11 cellular contexts compared by ENCODE assay signal in the genomic region with DNA sequence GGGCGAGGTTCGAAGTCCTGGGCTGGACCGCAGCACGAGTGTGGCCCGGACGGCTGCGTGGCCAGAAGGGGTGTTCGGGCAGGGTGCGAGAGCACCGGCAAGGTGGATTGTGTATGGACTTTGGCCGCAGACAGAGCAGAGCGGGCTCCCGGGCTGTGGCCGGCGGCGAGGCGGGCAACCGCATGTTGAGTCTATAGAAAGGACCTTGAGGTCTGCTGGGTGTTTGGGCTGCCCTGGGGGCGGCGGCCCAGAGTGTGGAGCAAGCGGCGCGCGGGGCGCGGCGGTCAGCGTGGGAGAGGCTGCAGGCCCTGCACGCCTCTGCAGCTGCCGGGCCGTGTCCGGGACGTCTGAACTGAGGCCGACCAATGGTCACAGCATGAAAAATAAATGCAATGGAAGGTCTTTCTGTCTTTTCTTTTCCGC. TPM values are rescaled to one million over a fixed set of nuclear protein-coding genes. Genes with fewer than 3 reads are reported as not detected.
DNase-seq lines count a peak whose midpoint lies in the region; ATAC-seq, FAIRE-seq and TF ChIP-seq lines count a peak whose summit lies in the region.
"Had no signal": no experiment of that assay in that cellular context is flagged by ENCODE, and none has a peak within 500 bp of the region (broad histone marks: within the 10 kb centered on the region; RNA-seq: fewer than 3 reads in every experiment).

No MANE protein-coding gene starts in this region.

- H3K9me3 ChIP-seq in Caco-2 (no peaks in the 10 kb centered on the region), Panc1 (ENCODE audit: control insufficient read depth, insufficient read depth, low read depth, low read length) (no peaks in the 10 kb centered on the region), pancreas (no peaks in the 10 kb centered on the region)

- BruUV-seq in Caco-2 (replicated peaks; lab: Mats Ljungman, UMichigan) (no TSS peak), Panc1 (replicated peaks; lab: Mats Ljungman, UMichigan) (TSS peak; percentile 8)

- WGBS in pancreas, 2 donors, result 2 to 4% methylated on average over 35 of the region's 35 CpGs

- H3K4me3 ChIP-seq in Caco-2 (ENCODE audit: low read depth, low read length), result peak overlapping the region; percentile 63
- peak overlapping the region; percentile 66 to 67 for H3K4me3 ChIP-seq in Panc1 (ENCODE audit: low read depth in 2 of 2, low read length in 2 of 2)
- peak overlapping the region; percentile 49 for H3K4me3 ChIP-seq in fibroblast of mammary gland (ENCODE audit: control insufficient read depth, low read depth, low read length)
- H3K4me3 ChIP-seq in pancreas, result peak overlapping the region in 2 of 4 donors; percentile 10 to 43

- CTCF ChIA-PET in Caco-2 (lab: Charles Lee), result interaction anchor here (1.1 to 1.8 kb wide), 2 partner anchors 9 kb away, joined by 4 to 9 read pairs; partner anchors contain the start of gene HOXC10
- CTCF ChIA-PET in Panc1 (lab: Charles Lee), result no interaction called here

- peak overlapping the region; percentile 97 for H3K27ac Mint-ChIP-seq in Caco-2 (ENCODE audit: unreplicated experiment)
- no peak overlapping the region for H3K27ac Mint-ChIP-seq in CD14-positive monocyte

- in situ Hi-C loops in Panc1 (cut with HindIII; ENCODE audit: low pct_unique_long_range_greater_than_20kb, low sequenced_read_pairs), result no loop called here

- peak overlapping the region; percentile 99 for H3K27ac ChIP-seq in Panc1 (ENCODE audit: low read length)
- H3K27ac ChIP-seq in pancreas, result no peak overlapping the region

- intact Hi-C loops in Caco-2 (cut with micrococcal nuclease; ENCODE audit: unreplicated experiment) (no loop called here), Panc1 (cut with micrococcal nuclease; ENCODE audit: unreplicated experiment) (loop anchor here (10.0 kb wide), 1 partner anchor 609 kb away; the partner anchor contains the start of gene SP1), pancreas (cut with DNase I) (no loop called here), CD14-positive monocyte (cut with micrococcal nuclease) (no loop called here)

- H3K9me3 Mint-ChIP-seq in Caco-2 (ENCODE audit: unreplicated experiment) (no peaks in the 10 kb centered on the region), CD14-positive monocyte (peaks cover 2 to 64% (median 34%) of the 10 kb centered on the region in 7 donors)

- no peak for FAIRE-seq in pancreas (lab: Jason Lieb, UNC)

- H3K4me1 ChIP-seq in Caco-2, result peaks cover 11% of the 10 kb centered on the region
- peaks cover 11% of the 10 kb centered on the region for H3K4me1 ChIP-seq in Panc1 (ENCODE audit: control insufficient read depth, insufficient read depth, low read length)
- peaks cover 0 to 16% (median 15%) of the 10 kb centered on the region in 3 donors for H3K4me1 ChIP-seq in pancreas

- H3K36me3 Mint-ChIP-seq in Caco-2 (ENCODE audit: insufficient read depth, unreplicated experiment), result peaks cover 14% of the 10 kb centered on the region
- H3K36me3 Mint-ChIP-seq in CD14-positive monocyte, result peaks cover 3 to 26% of the 10 kb centered on the region in 2 donors

- POLR2A ChIA-PET in Caco-2 (lab: Charles Lee) (no interaction called here), Panc1 (lab: Charles Lee) (interaction anchor here (0.6 to 1.4 kb wide), 2 partner anchors 9 to 12 kb away, joined by 5 to 16 read pairs; partner anchors contain the start of gene HOXC10)

- H3K4me3 Mint-ChIP-seq in Caco-2 (ENCODE audit: unreplicated experiment) (peak overlapping the region; percentile 89), CD14-positive monocyte (peak overlapping the region in 1 of 2 donors; percentile 85)

- peak; percentile 13 for ATAC-seq in Panc1
- ATAC-seq in pancreas, result peak; percentile 35 to 69 (median 59)

- H3K27me3 Mint-ChIP-seq in Caco-2 (ENCODE audit: insufficient read depth, unreplicated experiment) (no peaks in the 10 kb centered on the region), CD14-positive monocyte (ENCODE audit: low read depth in 3 of 3) (peaks cover 99 to 100% (median 100%) of the 10 kb centered on the region in 3 donors)

- no peaks in the 10 kb centered on the region for H3K36me3 ChIP-seq in Caco-2 (ENCODE audit: control insufficient read depth, insufficient read depth, low read length)
- no peaks in the 10 kb centered on the region; the same call in 1 of the 2 replicates for H3K36me3 ChIP-seq in Panc1 (ENCODE audit: control insufficient read depth, insufficient read depth, low read length)
- no peaks in the 10 kb centered on the region for H3K36me3 ChIP-seq in pancreas

- no peaks in the 10 kb centered on the region for H3K27me3 ChIP-seq in Caco-2 (replicated peaks; ENCODE audit: control insufficient read depth, insufficient read depth, low read length)
- no peaks in the 10 kb centered on the region for H3K27me3 ChIP-seq in Panc1 (ENCODE audit: control insufficient read depth, insufficient read depth, low read length)
- peaks cover 0 to 82% (median 11%) of the 10 kb centered on the region in 4 donors for H3K27me3 ChIP-seq in pancreas

- H3K4me1 Mint-ChIP-seq in Caco-2 (ENCODE audit: low read depth, unreplicated experiment) (peaks cover 15% of the 10 kb centered on the region), CD14-positive monocyte (peaks cover 32% of the 10 kb centered on the region)

- TF ChIP-seq CTCF in Caco-2 (IDR thresholded peaks at IDR 0.05; ENCODE audit: insufficient read depth in 1 of 2, low read depth in 1 of 2, low read length in 1 of 2, severe bottlenecking in 1 of 2, unreplicated experiment in 1 of 2) (no peak), Panc1 (IDR thresholded peaks at IDR 0.05) (no peak), fibroblast of mammary gland (conservative IDR thresholded peaks at IDR 0.05; ENCODE audit: control insufficient read depth, insufficient read depth, low read depth, low read length) (no peak), pancreas (IDR thresholded peaks at IDR 0.05) (no peak), CD14-positive monocyte (IDR thresholded peaks at IDR 0.05) (no peak)

- DNase-seq in Caco-2 (peak; percentile 64 to 67), Panc1 (ENCODE audit: low read depth, low spot score) (no peak), fibroblast of mammary gland (ENCODE audit: low read depth) (no peak), pancreas (peak in 1 of 6 donors; percentile 71), CD14-positive monocyte (ENCODE audit: low spot score) (no peak), NCI-H146 treated with DMSO at 0.1 percent for 48 hours (lab: John Stamatoyannopoulos, UW; ENCODE audit: unreplicated experiment) (no peak), NCI-H128 (lab: John Stamatoyannopoulos, UW; ENCODE audit: unreplicated experiment) (no peak), HT-29 (ENCODE audit: low spot score) (no peak)
- DNase-seq: NCI-H2081; Right ventricle myocardium superior; stimulated activated naive CD4-positive, alpha-beta T cell had no signal

RNA-seq across cellular contexts. Expression of gene HOXC9, which starts 5.7 kb away (rescaled TPM):
- 2.9 and 3.1 TPM in 2 replicates for total RNA-seq in Caco-2 (2022)
- 37.2 TPM for total RNA-seq in Panc1 (2021; ENCODE audit: unreplicated experiment)
- polyA plus RNA-seq in Panc1 (2012; ENCODE audit: insufficient read length), result 41.2 TPM
- under 1 TPM in 1 of 6 donors, not detected in 5; 0.19 TPM for total RNA-seq in pancreas
- polyA plus RNA-seq in pancreas, result under 1 TPM; 0.26 to 0.27 TPM
- not detected for polyA plus RNA-seq in CD14-positive monocyte
- total RNA-seq in HT-29 (2014; rRNA removed; shearing (Covaris generic)), result 0.23 and 0.76 TPM in 2 replicates
- total RNA-seq: Right ventricle myocardium superior had no signal

RNA-seq across cellular contexts. Expression of gene HOXC10, which starts 9.3 kb away (rescaled TPM):
- 4.0 and 4.5 TPM in 2 replicates for total RNA-seq in Caco-2 (2022)
- 154 TPM for total RNA-seq in Panc1 (2021; ENCODE audit: unreplicated experiment)
- 178 TPM for polyA plus RNA-seq in Panc1 (2012; ENCODE audit: insufficient read length)
- total RNA-seq in pancreas, result under 1 TPM in 1 of 6 donors, not detected in 5; 0.08 TPM
- polyA plus RNA-seq in pancreas, result under 1 TPM in 1 of 2 donors, not detected in 1; 0.16 TPM
- not detected for polyA plus RNA-seq in CD14-positive monocyte
- 1.7 TPM in 1 of 2 replicates, not detected in the other for total RNA-seq in HT-29 (2014; rRNA removed; shearing (Covaris generic))
- total RNA-seq: Right ventricle myocardium superior had no signal

RNA-seq across cellular contexts. Expression of gene HOXC8, which starts 14.5 kb away (rescaled TPM):
- total RNA-seq in Caco-2 (2022) (10.8 and 11.3 TPM in 2 replicates), Panc1 (2021; ENCODE audit: unreplicated experiment) (15.3 TPM), pancreas (not detected)
- polyA plus RNA-seq in Panc1 (2012; ENCODE audit: insufficient read length), result 9.5 TPM
- polyA plus RNA-seq in pancreas (not detected), CD14-positive monocyte (not detected)
- 0.10 and 0.23 TPM in 2 replicates for total RNA-seq in HT-29 (2014; rRNA removed; shearing (Covaris generic))
- total RNA-seq: Right ventricle myocardium superior had no signal

RNA-seq across cellular contexts. Expression of gene HOTAIR, which starts 19.5 kb away (rescaled TPM):
- total RNA-seq in Caco-2 (2022), result 1.6 and 1.9 TPM in 2 replicates
- 31.7 TPM for total RNA-seq in Panc1 (2021; ENCODE audit: unreplicated experiment)
- 25.6 TPM for polyA plus RNA-seq in Panc1 (2012; ENCODE audit: insufficient read length)
- total RNA-seq in pancreas, result not detected
- polyA plus RNA-seq in pancreas, result not detected
- not detected for polyA plus RNA-seq in CD14-positive monocyte
- 5.6 and 6.8 TPM in 2 replicates for total RNA-seq in HT-29 (2014; rRNA removed; shearing (Covaris generic))
- total RNA-seq: Right ventricle myocardium superior had no signal

RNA-seq across cellular contexts. Expression of gene HOXC11, which starts 21.4 kb away (rescaled TPM):
- total RNA-seq in Caco-2 (2022) (1.7 and 2.2 TPM in 2 replicates), Panc1 (2021; ENCODE audit: unreplicated experiment) (17.0 TPM), pancreas (not detected)
- polyA plus RNA-seq in Panc1 (2012; ENCODE audit: insufficient read length), result 19.6 TPM
- polyA plus RNA-seq in pancreas (not detected), CD14-positive monocyte (not detected)
- not detected in 2 replicates for total RNA-seq in HT-29 (2014; rRNA removed; shearing (Covaris generic))
- total RNA-seq: Right ventricle myocardium superior had no signal

Comparison
In these comparisons a context has a peak if more than half of its experiments do, and no peak if none do; other contexts are left out.
1. DNase-seq: peak in Caco-2 (2 of 2); none in Panc1 (single experiment), fibroblast of mammary gland (single experiment), CD14-positive monocyte (single experiment), NCI-H146 treated with DMSO at 0.1 percent for 48 hours (single experiment), NCI-H128 (single experiment) and HT-29 (single experiment).
2. RNA of gene HOXC10, which starts 9.3 kb away (total RNA-seq): 154 TPM in Panc1 (single experiment); 4.0 to 4.5 TPM in Caco-2, 0.08 TPM in pancreas and 1.7 TPM in HT-29; every median in the first group is over 10 times any median in the second.